In the genomic region with DNA sequence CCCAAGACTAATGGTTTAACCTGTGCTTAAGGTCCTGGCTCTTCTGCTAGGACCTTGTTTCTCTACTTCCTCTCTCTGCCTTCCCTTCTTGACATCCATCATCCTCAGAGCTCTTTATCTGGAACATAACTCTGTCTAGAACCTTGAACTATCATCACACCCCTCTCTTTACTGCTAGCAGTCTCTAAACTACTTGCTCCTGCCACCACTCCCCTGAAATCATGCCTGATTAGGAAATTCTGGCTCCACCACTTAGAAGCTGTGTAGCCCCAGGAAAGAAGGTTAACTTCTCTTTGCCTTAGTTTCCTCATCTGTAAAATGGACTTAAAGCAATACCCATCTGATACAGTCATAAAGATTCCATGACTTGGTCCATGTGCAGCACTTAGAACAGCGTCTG, we compare ENCODE assay signal across 1 cellular context.
TF ChIP-seq lines count a peak whose summit lies in the region.

No MANE protein-coding gene starts in this region.

TF ChIP-seq in K562, 482 proteins besides CTCF, POLR2A, EP300 and RAD21 (continued from another document):
- TF ChIP-seq, protein P1, sequence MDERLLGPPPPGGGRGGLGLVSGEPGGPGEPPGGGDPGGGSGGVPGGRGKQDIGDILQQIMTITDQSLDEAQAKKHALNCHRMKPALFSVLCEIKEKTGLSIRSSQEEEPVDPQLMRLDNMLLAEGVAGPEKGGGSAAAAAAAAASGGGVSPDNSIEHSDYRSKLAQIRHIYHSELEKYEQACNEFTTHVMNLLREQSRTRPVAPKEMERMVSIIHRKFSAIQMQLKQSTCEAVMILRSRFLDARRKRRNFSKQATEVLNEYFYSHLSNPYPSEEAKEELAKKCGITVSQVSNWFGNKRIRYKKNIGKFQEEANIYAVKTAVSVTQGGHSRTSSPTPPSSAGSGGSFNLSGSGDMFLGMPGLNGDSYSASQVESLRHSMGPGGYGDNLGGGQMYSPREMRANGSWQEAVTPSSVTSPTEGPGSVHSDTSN (CRISPR knock-in tag; IDR thresholded peaks at IDR 0.05; ENCODE audit: low read depth): no peak
- TF ChIP-seq, protein P1 (tag; conservative IDR thresholded peaks at IDR 0.05; ENCODE audit: low read depth): peak; percentile 86
- TF ChIP-seq, protein P2, sequence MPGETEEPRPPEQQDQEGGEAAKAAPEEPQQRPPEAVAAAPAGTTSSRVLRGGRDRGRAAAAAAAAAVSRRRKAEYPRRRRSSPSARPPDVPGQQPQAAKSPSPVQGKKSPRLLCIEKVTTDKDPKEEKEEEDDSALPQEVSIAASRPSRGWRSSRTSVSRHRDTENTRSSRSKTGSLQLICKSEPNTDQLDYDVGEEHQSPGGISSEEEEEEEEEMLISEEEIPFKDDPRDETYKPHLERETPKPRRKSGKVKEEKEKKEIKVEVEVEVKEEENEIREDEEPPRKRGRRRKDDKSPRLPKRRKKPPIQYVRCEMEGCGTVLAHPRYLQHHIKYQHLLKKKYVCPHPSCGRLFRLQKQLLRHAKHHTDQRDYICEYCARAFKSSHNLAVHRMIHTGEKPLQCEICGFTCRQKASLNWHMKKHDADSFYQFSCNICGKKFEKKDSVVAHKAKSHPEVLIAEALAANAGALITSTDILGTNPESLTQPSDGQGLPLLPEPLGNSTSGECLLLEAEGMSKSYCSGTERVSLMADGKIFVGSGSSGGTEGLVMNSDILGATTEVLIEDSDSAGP (CRISPR knock-in tag; IDR thresholded peaks at IDR 0.05): no peak
- TF ChIP-seq BCOR (IDR thresholded peaks at IDR 0.05) (peak; percentile 94), CBX3 (IDR thresholded peaks at IDR 0.05; ENCODE audit: borderline replicate concordance in 1 of 2, low read length in 2 of 2) (0 out of 3 replicates have a peak, but pooled peaks of 1 of the 2 experiments have one; percentile 15), THRAP3 (IDR thresholded peaks at IDR 0.05; ENCODE audit: borderline replicate concordance) (no peak), SPI1 (IDR thresholded peaks at IDR 0.05; ENCODE audit: borderline replicate concordance, low read depth, low read length) (peak; percentile 87), CREBBP (IDR thresholded peaks at IDR 0.05; ENCODE audit: low read depth, low read length) (no peak), MEIS2 (IDR thresholded peaks at IDR 0.05; ENCODE audit: partially characterized antibody) (peak; percentile 78), PHF8 (IDR thresholded peaks at IDR 0.05; ENCODE audit: borderline replicate concordance, low read length) (no peak), NCOA2 (IDR thresholded peaks at IDR 0.05; ENCODE audit: partially characterized antibody in 2 of 2) (no peak), ZNF76 (CRISPR knock-in tag; IDR thresholded peaks at IDR 0.05; ENCODE audit: borderline replicate concordance) (no peak), ZNF165 (CRISPR knock-in tag; IDR thresholded peaks at IDR 0.05; ENCODE audit: borderline replicate concordance) (no peak), TCF3 (CRISPR knock-in tag; IDR thresholded peaks at IDR 0.05) (0 out of 2 replicates have a peak, but pooled peaks have one; percentile 10), EWSR1 (IDR thresholded peaks at IDR 0.05; ENCODE audit: borderline replicate concordance, low read depth, partially characterized antibody) (no peak)
- TF ChIP-seq, protein P3, sequence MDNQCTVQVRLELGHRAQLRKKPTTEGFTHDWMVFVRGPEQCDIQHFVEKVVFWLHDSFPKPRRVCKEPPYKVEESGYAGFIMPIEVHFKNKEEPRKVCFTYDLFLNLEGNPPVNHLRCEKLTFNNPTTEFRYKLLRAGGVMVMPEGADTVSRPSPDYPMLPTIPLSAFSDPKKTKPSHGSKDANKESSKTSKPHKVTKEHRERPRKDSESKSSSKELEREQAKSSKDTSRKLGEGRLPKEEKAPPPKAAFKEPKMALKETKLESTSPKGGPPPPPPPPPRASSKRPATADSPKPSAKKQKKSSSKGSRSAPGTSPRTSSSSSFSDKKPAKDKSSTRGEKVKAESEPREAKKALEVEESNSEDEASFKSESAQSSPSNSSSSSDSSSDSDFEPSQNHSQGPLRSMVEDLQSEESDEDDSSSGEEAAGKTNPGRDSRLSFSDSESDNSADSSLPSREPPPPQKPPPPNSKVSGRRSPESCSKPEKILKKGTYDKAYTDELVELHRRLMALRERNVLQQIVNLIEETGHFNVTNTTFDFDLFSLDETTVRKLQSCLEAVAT (IDR thresholded peaks at IDR 0.05): no peak
- TF ChIP-seq, protein P4, sequence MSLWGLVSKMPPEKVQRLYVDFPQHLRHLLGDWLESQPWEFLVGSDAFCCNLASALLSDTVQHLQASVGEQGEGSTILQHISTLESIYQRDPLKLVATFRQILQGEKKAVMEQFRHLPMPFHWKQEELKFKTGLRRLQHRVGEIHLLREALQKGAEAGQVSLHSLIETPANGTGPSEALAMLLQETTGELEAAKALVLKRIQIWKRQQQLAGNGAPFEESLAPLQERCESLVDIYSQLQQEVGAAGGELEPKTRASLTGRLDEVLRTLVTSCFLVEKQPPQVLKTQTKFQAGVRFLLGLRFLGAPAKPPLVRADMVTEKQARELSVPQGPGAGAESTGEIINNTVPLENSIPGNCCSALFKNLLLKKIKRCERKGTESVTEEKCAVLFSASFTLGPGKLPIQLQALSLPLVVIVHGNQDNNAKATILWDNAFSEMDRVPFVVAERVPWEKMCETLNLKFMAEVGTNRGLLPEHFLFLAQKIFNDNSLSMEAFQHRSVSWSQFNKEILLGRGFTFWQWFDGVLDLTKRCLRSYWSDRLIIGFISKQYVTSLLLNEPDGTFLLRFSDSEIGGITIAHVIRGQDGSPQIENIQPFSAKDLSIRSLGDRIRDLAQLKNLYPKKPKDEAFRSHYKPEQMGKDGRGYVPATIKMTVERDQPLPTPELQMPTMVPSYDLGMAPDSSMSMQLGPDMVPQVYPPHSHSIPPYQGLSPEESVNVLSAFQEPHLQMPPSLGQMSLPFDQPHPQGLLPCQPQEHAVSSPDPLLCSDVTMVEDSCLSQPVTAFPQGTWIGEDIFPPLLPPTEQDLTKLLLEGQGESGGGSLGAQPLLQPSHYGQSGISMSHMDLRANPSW (CRISPR knock-in tag; IDR thresholded peaks at IDR 0.05): no peak
